ENCODE assay signal across 1 cellular context in genomic region chr16:9151074-9151473, GRCh38.
TF ChIP-seq lines count a peak whose summit lies in the region.

No MANE protein-coding gene starts in this region.

TF ChIP-seq in HepG2, 621 proteins besides CTCF, POLR2A, EP300 and RAD21 (continued from another document):
- TF ChIP-seq ZNF773 (CRISPR knock-in tag; IDR thresholded peaks at IDR 0.05; ENCODE audit: borderline replicate concordance) (no peak), ZFP1 (CRISPR knock-in tag; IDR thresholded peaks at IDR 0.05) (no peak), FOXA1 (IDR thresholded peaks at IDR 0.05) (no peak), FOXA1 (CRISPR knock-in tag; IDR thresholded peaks at IDR 0.05) (peak; percentile 49)
